8 cellular contexts compared by ENCODE assay signal in genomic region chr1:183635112-183635605, GRCh38. TPM values are rescaled to one million over a fixed set of nuclear protein-coding genes. Genes with fewer than 3 reads are reported as not detected.
A peak's percentile ranks its signal among the peaks of the same experiment; 100 is the strongest.
DNase-seq lines count a peak whose midpoint lies in the region; ATAC-seq and TF ChIP-seq lines count a peak whose summit lies in the region.

No MANE protein-coding gene starts in this region.

- H3K4me1 Mint-ChIP-seq in naive thymus-derived CD4-positive, alpha-beta T cell: peaks cover 20 to 56% (median 45%) of the 10 kb centered on the region in 7 donors

- TF ChIP-seq RAD21 in Ishikawa (IDR thresholded peaks at IDR 0.05; ENCODE audit: low read depth): no peak

- H3K9me3 ChIP-seq in naive thymus-derived CD4-positive, alpha-beta T cell (ENCODE audit: control insufficient read depth in 2 of 3, low read length in 3 of 3): no peaks in the 10 kb centered on the region

- TF ChIP-seq EP300 in Ishikawa (IDR thresholded peaks at IDR 0.05; ENCODE audit: borderline replicate concordance): no peak

- peak overlapping the region; percentile 84 for H3K4me3 ChIP-seq in AG04449 (ENCODE audit: low read depth, low read length)
- peak overlapping the region; percentile 94 for H3K4me3 ChIP-seq in naive thymus-derived CD4-positive, alpha-beta T cell (ENCODE audit: low read length)
- peak overlapping the region; percentile 89 for H3K4me3 ChIP-seq in urinary bladder (ENCODE audit: low read depth, low read length)

- peak overlapping the region; percentile 94 to 100 (median 99) for H3K27ac Mint-ChIP-seq in naive thymus-derived CD4-positive, alpha-beta T cell

- peaks cover 10 to 26% (median 12%) of the 10 kb centered on the region in 5 donors for H3K36me3 Mint-ChIP-seq in naive thymus-derived CD4-positive, alpha-beta T cell

- intact Hi-C loops in naive thymus-derived CD4-positive, alpha-beta T cell (cut with micrococcal nuclease): loop anchor here (1.0 to 10.0 kb wide), 17 partner anchors 45 to 1930 kb away; partner anchors contain the start of genes SMG7 (in 2 of the 2), SWT1 (in 2 of the 2), TRMT1L (in 2 of the 2) and TSEN15 (in 2 of the 2)

- POLR2A ChIA-PET in AG04449 (lab: Yijun Ruan, JAX): interaction anchor here (1.3 kb wide), 1 partner anchor 9 kb away, joined by 3 read pairs; no protein-coding TSS in a partner anchor
- POLR2A ChIA-PET in naive thymus-derived CD4-positive, alpha-beta T cell (lab: Charles Lee): interaction anchor here (0.7 kb wide), 1 partner anchor 271 kb away, joined by 5 read pairs; no protein-coding TSS in a partner anchor

- ATAC-seq in GM19397 (IDR thresholded peaks at IDR 0.05; ENCODE audit: unreplicated experiment) (peak; percentile 4), esophagus mucosa (peak; percentile 62), HG03025 (IDR thresholded peaks at IDR 0.05; ENCODE audit: low FRiP score, unreplicated experiment) (no peak)
- no peak for ATAC-seq in naive thymus-derived CD4-positive, alpha-beta T cell

- peak overlapping the region; percentile 95 to 100 (median 100) for H3K4me3 Mint-ChIP-seq in naive thymus-derived CD4-positive, alpha-beta T cell

- no peak for TF ChIP-seq CTCF in AG04449 (IDR thresholded peaks at IDR 0.05; ENCODE audit: insufficient read depth, low read length, missing control alignments)

- H3K27ac ChIP-seq in naive thymus-derived CD4-positive, alpha-beta T cell (ENCODE audit: low read depth, low read length): peak overlapping the region; percentile 80
- peak overlapping the region; percentile 97 for H3K27ac ChIP-seq in urinary bladder (ENCODE audit: low read depth)

- H3K9me3 Mint-ChIP-seq in naive thymus-derived CD4-positive, alpha-beta T cell: peaks cover 0 to 3% (median 0%) of the 10 kb centered on the region in 11 donors

- peaks cover 7 to 8% (median 8%) of the 10 kb centered on the region in 3 experiments for H3K36me3 ChIP-seq in naive thymus-derived CD4-positive, alpha-beta T cell (ENCODE audit: control insufficient read depth in 2 of 3, insufficient read depth in 3 of 3, low read length in 3 of 3)
- H3K36me3 ChIP-seq in urinary bladder (ENCODE audit: insufficient read depth): peaks cover 3% of the 10 kb centered on the region

- H3K4me1 ChIP-seq in naive thymus-derived CD4-positive, alpha-beta T cell (ENCODE audit: control insufficient read depth in 2 of 2, insufficient read depth in 2 of 2, low read length in 2 of 2): peaks cover 19 to 28% of the 10 kb centered on the region in 2 donors
- no peaks in the 10 kb centered on the region for H3K4me1 ChIP-seq in urinary bladder (ENCODE audit: insufficient read depth)

- peaks cover 0 to 25% (median 0%) of the 10 kb centered on the region in 5 donors for H3K27me3 Mint-ChIP-seq in naive thymus-derived CD4-positive, alpha-beta T cell

- CTCF ChIA-PET in AG04449 (lab: Yijun Ruan, JAX): interaction anchor here (1.5 to 2.3 kb wide), 2 partner anchors 20 to 281 kb away, joined by 10 to 18 read pairs; no protein-coding TSS in a partner anchor
- CTCF ChIA-PET in naive thymus-derived CD4-positive, alpha-beta T cell (lab: Charles Lee): interaction anchor here (1.0 to 1.9 kb wide), 2 partner anchors 12 to 21 kb away, joined by 4 to 8 read pairs; no protein-coding TSS in a partner anchor

- no peak for DNase-seq in AG04449 (ENCODE audit: low read depth, low spot score)
- peak; percentile 43 for DNase-seq in activated T-cell treated with anti-CD3 and anti-CD28 coated beads, Interleukin-2, amount 50 U/mL, for 1 hour
- peak in 3 of 9 donors; percentile 9 to 55 (median 9) for DNase-seq in naive thymus-derived CD4-positive, alpha-beta T cell

- under 1% methylated on average over 42 of the region's 42 CpGs for WGBS in urinary bladder

- no peaks in the 10 kb centered on the region for H3K27me3 ChIP-seq in naive thymus-derived CD4-positive, alpha-beta T cell (ENCODE audit: control insufficient read depth in 2 of 2, insufficient read depth in 2 of 2, low read length in 2 of 2)

TF ChIP-seq in Ishikawa, 13 proteins besides CTCF, POLR2A, EP300 and RAD21:
- TF ChIP-seq ZBTB7A (IDR thresholded peaks at IDR 0.05; ENCODE audit: low read depth) (0 out of 2 replicates have a peak, but pooled peaks have one; percentile 23), YY1 (IDR thresholded peaks at IDR 0.05; ENCODE audit: low read depth) (no peak), NFIC (IDR thresholded peaks at IDR 0.05) (0 out of 2 replicates have a peak, but pooled peaks have one; percentile 17), TEAD4 (IDR thresholded peaks at IDR 0.05) (peak; percentile 31; the same call in 1 of the 2 replicates), TAF1 (IDR thresholded peaks at IDR 0.05; ENCODE audit: low read depth) (no peak), EGR1 (IDR thresholded peaks at IDR 0.05) (peak; percentile 77)

RNA-seq across cellular contexts. Expression of gene ARPC5, which starts 0.4 kb away (rescaled TPM):
- total RNA-seq in esophagus mucosa (97.8 TPM), urinary bladder (145 TPM)
- total RNA-seq in naive thymus-derived CD4-positive, alpha-beta T cell: 100 to 1,000 TPM in 3 of 5 experiments, 10 to 100 TPM in 2; 49.9 to 252 (median 105) TPM
- polyA plus RNA-seq in naive thymus-derived CD4-positive, alpha-beta T cell: 100 to 1,000 TPM; 225 to 525 TPM
- 104 TPM for polyA plus RNA-seq in urinary bladder

RNA-seq across cellular contexts. Expression of gene APOBEC4, which starts 18.0 kb away (rescaled TPM):
- not detected for total RNA-seq in esophagus mucosa
- not detected for total RNA-seq in naive thymus-derived CD4-positive, alpha-beta T cell
- under 1 TPM in 1 of 2 donors, not detected in 1; 0.19 TPM for polyA plus RNA-seq in naive thymus-derived CD4-positive, alpha-beta T cell
- total RNA-seq in urinary bladder: not detected
- not detected for polyA plus RNA-seq in urinary bladder

RNA-seq across cellular contexts. Expression of gene NCF2, which starts 44.9 kb away (rescaled TPM):
- total RNA-seq in esophagus mucosa (8.3 TPM), urinary bladder (8.6 TPM)
- total RNA-seq in naive thymus-derived CD4-positive, alpha-beta T cell: 100 to 1,000 TPM in 1 of 5 experiments, 10 to 100 TPM in 2, 1 to 10 TPM in 2; 2.2 to 145 (median 15.2) TPM
- 1 to 10 TPM in 1 of 2 donors, under 1 TPM in 1; 0.43 to 3.8 TPM for polyA plus RNA-seq in naive thymus-derived CD4-positive, alpha-beta T cell
- 5.8 TPM for polyA plus RNA-seq in urinary bladder

Comparison
In these comparisons a context has a peak if more than half of its experiments do, and no peak if none do; other contexts are left out.
1. ATAC-seq: peak in GM19397 (single experiment) and esophagus mucosa (single experiment); none in naive thymus-derived CD4-positive, alpha-beta T cell (single experiment) and HG03025 (single experiment).
2. Peak in every context shown above with its lines, with median percentiles within 50 percentile points of each other: H3K4me3 ChIP-seq.